ENCODE assay signal across 28 cellular contexts in genomic region chr1:245791410-245792312, GRCh38.
DNase-seq lines count a peak whose midpoint lies in the region; ATAC-seq and TF ChIP-seq lines count a peak whose summit lies in the region.
"Had no signal": no experiment of that assay in that cellular context is flagged by ENCODE, and none has a peak within 500 bp of the region (broad histone marks: within the 10 kb centered on the region; RNA-seq: fewer than 3 reads in every experiment).

No MANE protein-coding gene starts in this region.

- peaks cover 23% of the 10 kb centered on the region for H3K4me1 Mint-ChIP-seq in nephron
- no peaks in the 10 kb centered on the region for H3K4me1 Mint-ChIP-seq in CD8-positive, alpha-beta T cell (ENCODE audit: low read depth)
- H3K4me1 Mint-ChIP-seq in activated naive CD8-positive, alpha-beta T cell treated with anti-CD3 and anti-CD28 coated beads for 36 hours = no peaks in the 10 kb centered on the region
- H3K4me1 Mint-ChIP-seq: activated naive CD4-positive, alpha-beta T cell treated with anti-CD3 and anti-CD28 coated beads, Interleukin-2, amount 10 ng/mL, durations not matched to agents 7 days and 5 days had no signal

- no peak overlapping the region for H3K4me3 Mint-ChIP-seq in nephron
- no peak overlapping the region for H3K4me3 Mint-ChIP-seq in CD8-positive, alpha-beta T cell
- H3K4me3 Mint-ChIP-seq in activated naive CD8-positive, alpha-beta T cell treated with anti-CD3 and anti-CD28 coated beads for 36 hours = no peak overlapping the region
- H3K4me3 Mint-ChIP-seq: activated naive CD4-positive, alpha-beta T cell treated with anti-CD3 and anti-CD28 coated beads, Interleukin-2, amount 10 ng/mL, durations not matched to agents 7 days and 5 days; nephron progenitor cell had no signal

- H3K9ac ChIP-seq in adipocyte (ENCODE audit: low read length) = peak overlapping the region; percentile 30
- H3K9ac ChIP-seq: BLaER1, parathyroid adenoma had no signal

- H3K4me3 ChIP-seq in adipocyte (ENCODE audit: low read length) (no peak overlapping the region), heart right ventricle (no peak overlapping the region)
- H3K4me3 ChIP-seq in CD8-positive, alpha-beta T cell (ENCODE audit: low read depth, low read length) = no peak overlapping the region
- H3K4me3 ChIP-seq: BLaER1, esophagus squamous epithelium, gastroesophageal sphincter, lower lobe of right lung, upper lobe of left lung had no signal

- ATAC-seq in heart right ventricle = peak in 7 of 8 donors; percentile 62 to 88 (median 78)
- no peak for ATAC-seq in CD8-positive, alpha-beta T cell
- ATAC-seq: gastroesophageal sphincter, lower lobe of right lung had no signal

- peak overlapping the region in 2 of 10 donors; percentile 25 to 28 for H3K27ac ChIP-seq in heart right ventricle
- H3K27ac ChIP-seq in CD8-positive, alpha-beta T cell (ENCODE audit: low read depth, low read length) = no peak overlapping the region
- H3K27ac ChIP-seq: BLaER1, esophagus squamous epithelium, gastroesophageal sphincter, HL-60, lower lobe of right lung, parathyroid adenoma, upper lobe of left lung had no signal

- peak overlapping the region; percentile 30 to 87 (median 46) for H3K27ac Mint-ChIP-seq in nephron
- H3K27ac Mint-ChIP-seq in CD8-positive, alpha-beta T cell = no peak overlapping the region
- H3K27ac Mint-ChIP-seq in activated naive CD8-positive, alpha-beta T cell treated with anti-CD3 and anti-CD28 coated beads for 36 hours = no peak overlapping the region
- H3K27ac Mint-ChIP-seq: activated naive CD4-positive, alpha-beta T cell treated with anti-CD3 and anti-CD28 coated beads, Interleukin-2, amount 10 ng/mL, durations not matched to agents 7 days and 5 days; nephron progenitor cell had no signal

- CTCF ChIA-PET in CD8-positive, alpha-beta T cell (lab: Charles Lee) = no interaction called here

- no peaks in the 10 kb centered on the region for H3K27me3 ChIP-seq in adipocyte (replicated peaks; ENCODE audit: control insufficient read depth, insufficient read depth, low read length)
- H3K27me3 ChIP-seq in heart right ventricle = no peaks in the 10 kb centered on the region
- H3K27me3 ChIP-seq in CD8-positive, alpha-beta T cell (ENCODE audit: insufficient read depth, low read length) = no peaks in the 10 kb centered on the region
- H3K27me3 ChIP-seq: BLaER1, esophagus squamous epithelium, gastroesophageal sphincter, upper lobe of left lung had no signal

- H3K36me3 Mint-ChIP-seq in nephron (ENCODE audit: low read depth) = no peaks in the 10 kb centered on the region
- H3K36me3 Mint-ChIP-seq in CD8-positive, alpha-beta T cell = peaks cover 1% of the 10 kb centered on the region
- peaks cover 2% of the 10 kb centered on the region for H3K36me3 Mint-ChIP-seq in activated naive CD8-positive, alpha-beta T cell treated with anti-CD3 and anti-CD28 coated beads for 36 hours
- H3K36me3 Mint-ChIP-seq: activated naive CD4-positive, alpha-beta T cell treated with anti-CD3 and anti-CD28 coated beads, Interleukin-2, amount 10 ng/mL, durations not matched to agents 7 days and 5 days had no signal

- 46 to 55% methylated on average over 10 of the region's 10 CpGs for WGBS in heart right ventricle, 2 donors

- H3K4me1 ChIP-seq in adipocyte (ENCODE audit: control insufficient read depth, insufficient read depth, low read length) (peaks cover 38% of the 10 kb centered on the region), heart right ventricle (peaks cover 0 to 26% (median 5%) of the 10 kb centered on the region in 9 donors)
- no peaks in the 10 kb centered on the region for H3K4me1 ChIP-seq in CD8-positive, alpha-beta T cell (ENCODE audit: insufficient read depth, low read length)
- H3K4me1 ChIP-seq: BLaER1, Caco-2, esophagus squamous epithelium, gastroesophageal sphincter, lower lobe of right lung, parathyroid adenoma, upper lobe of left lung had no signal

- POLR2A ChIA-PET in CD8-positive, alpha-beta T cell (lab: Charles Lee) = no interaction called here

- no peaks in the 10 kb centered on the region for H3K9me3 ChIP-seq in adipocyte (ENCODE audit: control insufficient read depth, low read length)
- no peaks in the 10 kb centered on the region for H3K9me3 ChIP-seq in heart right ventricle
- no peaks in the 10 kb centered on the region for H3K9me3 ChIP-seq in CD8-positive, alpha-beta T cell (ENCODE audit: low read length)
- H3K9me3 ChIP-seq: BLaER1, Caco-2, esophagus squamous epithelium, gastroesophageal sphincter, lower lobe of right lung, upper lobe of left lung had no signal

- no peaks in the 10 kb centered on the region for H3K9me3 Mint-ChIP-seq in nephron
- H3K9me3 Mint-ChIP-seq in CD8-positive, alpha-beta T cell = no peaks in the 10 kb centered on the region
- no peaks in the 10 kb centered on the region for H3K9me3 Mint-ChIP-seq in activated naive CD8-positive, alpha-beta T cell treated with anti-CD3 and anti-CD28 coated beads for 36 hours
- H3K9me3 Mint-ChIP-seq: activated naive CD4-positive, alpha-beta T cell treated with anti-CD3 and anti-CD28 coated beads, Interleukin-2, amount 10 ng/mL, durations not matched to agents 7 days and 5 days; nephron progenitor cell had no signal

- no peaks in the 10 kb centered on the region for H3K27me3 Mint-ChIP-seq in nephron (ENCODE audit: low read depth)
- no peaks in the 10 kb centered on the region for H3K27me3 Mint-ChIP-seq in CD8-positive, alpha-beta T cell (ENCODE audit: low read depth)
- no peaks in the 10 kb centered on the region for H3K27me3 Mint-ChIP-seq in activated naive CD8-positive, alpha-beta T cell treated with anti-CD3 and anti-CD28 coated beads for 36 hours
- H3K27me3 Mint-ChIP-seq: activated naive CD4-positive, alpha-beta T cell treated with anti-CD3 and anti-CD28 coated beads, Interleukin-2, amount 10 ng/mL, durations not matched to agents 7 days and 5 days had no signal

- DNase-seq in NCI-H1436 treated with DMSO at 0.1 percent for 48 hours (lab: John Stamatoyannopoulos, UW) = peak; percentile 43
- DNase-seq in adipocyte (ENCODE audit: low read depth) = no peak
- DNase-seq in heart right ventricle = peak in 1 of 2 donors; percentile 9
- no peak for DNase-seq in NCI-H146 (lab: John Stamatoyannopoulos, UW)
- DNase-seq in NCI-H187 (lab: John Stamatoyannopoulos, UW) = no peak
- DNase-seq in CD8-positive, alpha-beta T cell = no peak
- no peak for DNase-seq in activated naive CD8-positive, alpha-beta T cell treated with anti-CD3 and anti-CD28 coated beads for 36 hours
- DNase-seq: ACHN; activated CD4-positive, CD25-positive, alpha-beta regulatory T cell; activated naive CD4-positive, alpha-beta T cell treated with anti-CD3 and anti-CD28 coated beads, Interleukin-2, amount 10 ng/mL, durations not matched to agents 7 days and 5 days; Caco-2; esophagus squamous epithelium; GF-D8; lower lobe of right lung; MV-4-11; NCI-H1694 treated with DMSO at 0.1 percent for 48 hours; NCI-H2171; NCI-H526; nephron progenitor cell; NK-92 treated with Interleukin-12 subunit alpha and Interleukin-12 subunit beta, amount 100 ng/mL, for 24 hours; SHP77 treated with DMSO at 0.1 percent for 48 hours; stimulated activated CD4-positive, alpha-beta T cell treated with anti-CD3 and anti-CD28 coated beads, Interleukin-2, amount 100 ng/mL, for 48 hours; upper lobe of left lung had no signal

- intact Hi-C loops in heart right ventricle (cut with DNase I) = loop anchor here in 1 of 10 donors (10.0 kb wide), 1 partner anchor 637 kb away; the partner anchor contains the start of gene KIF26B
- intact Hi-C loops in CD8-positive, alpha-beta T cell (cut with DNase I, micrococcal nuclease) = no loop called here

- no peaks in the 10 kb centered on the region for H3K36me3 ChIP-seq in adipocyte (ENCODE audit: control insufficient read depth, insufficient read depth, low read length, severe bottlenecking)
- no peaks in the 10 kb centered on the region for H3K36me3 ChIP-seq in heart right ventricle
- H3K36me3 ChIP-seq in CD8-positive, alpha-beta T cell (ENCODE audit: insufficient read depth, low read length) = no peaks in the 10 kb centered on the region
- H3K36me3 ChIP-seq: BLaER1, esophagus squamous epithelium, gastroesophageal sphincter, lower lobe of right lung, upper lobe of left lung had no signal

- TF ChIP-seq CTCF in heart right ventricle (IDR thresholded peaks at IDR 0.05) (no peak), nephron (IDR thresholded peaks at IDR 0.05; ENCODE audit: unreplicated experiment in 3 of 3) (no peak)
- TF ChIP-seq CTCF in CD8-positive, alpha-beta T cell (IDR thresholded peaks at IDR 0.05) = no peak

Comparison
In these comparisons a context has a peak if more than half of its experiments do, and no peak if none do; other contexts are left out.
1. H3K27ac Mint-ChIP-seq: peak in nephron (3 of 3); none in CD8-positive, alpha-beta T cell (single experiment) and activated naive CD8-positive, alpha-beta T cell treated with anti-CD3 and anti-CD28 coated beads for 36 hours (single experiment).